7 cellular contexts compared by ENCODE assay signal in genomic region chr9:7234144-7234543, GRCh38.
DNase-seq lines count a peak whose midpoint lies in the region; ATAC-seq, FAIRE-seq and TF ChIP-seq lines count a peak whose summit lies in the region.

No MANE protein-coding gene starts in this region.

- intact Hi-C loops in OCI-LY7 (cut with micrococcal nuclease; ENCODE audit: unreplicated experiment): no loop called here

- no peaks in the 10 kb centered on the region for H3K79me2 ChIP-seq in OCI-LY7 (ENCODE audit: insufficient read depth, low read depth, low read length)

- no TSS peak for BruUV-seq in OCI-LY7 (replicated peaks; lab: Mats Ljungman, UMichigan)

- H4K20me1 ChIP-seq in OCI-LY7 (ENCODE audit: insufficient read depth, low read length): no peaks in the 10 kb centered on the region

- no peak for TF ChIP-seq POLR2A in H54 (IDR thresholded peaks at IDR 0.05; ENCODE audit: low read depth, low read length)

- no peaks in the 10 kb centered on the region for H3K9me3 ChIP-seq in OCI-LY7 (ENCODE audit: low read length)

- H3K36me3 ChIP-seq in OCI-LY7 (ENCODE audit: insufficient read depth, low read length): no peaks in the 10 kb centered on the region

- ATAC-seq in HG03045 (IDR thresholded peaks at IDR 0.05; ENCODE audit: unreplicated experiment) (no peak), GM19324 (IDR thresholded peaks at IDR 0.05; ENCODE audit: low FRiP score, unreplicated experiment) (no peak)

- H2AFZ ChIP-seq in OCI-LY7 (ENCODE audit: low read length): no peak overlapping the region

- H3K27ac ChIP-seq in OCI-LY7 (ENCODE audit: low read depth, low read length, poor library complexity, severe bottlenecking): no peak overlapping the region

- H3K4me3 ChIP-seq in OCI-LY7 (ENCODE audit: low read depth, low read length, poor library complexity, severe bottlenecking) (no peak overlapping the region), epithelial cell of esophagus (ENCODE audit: low read length) (no peak overlapping the region)

- no peaks in the 10 kb centered on the region for H3K4me1 ChIP-seq in OCI-LY7 (ENCODE audit: insufficient read depth, low read length, poor library complexity, severe bottlenecking)

- CTCF ChIA-PET in OCI-LY7 (lab: Charles Lee; ENCODE audit: unreplicated experiment): no interaction called here

- FAIRE-seq in H54 (lab: Jason Lieb, UNC): no peak

- POLR2A ChIA-PET in OCI-LY7 (lab: Charles Lee): interaction anchor here (0.7 kb wide), 2 partner anchors 757 to 1084 kb away, joined by 6 to 7 read pairs; no protein-coding TSS in a partner anchor

- no peak overlapping the region for H3K4me2 ChIP-seq in OCI-LY7 (ENCODE audit: low read length)

- H3K9me2 ChIP-seq in OCI-LY7 (ENCODE audit: insufficient read depth, low read length): no peaks in the 10 kb centered on the region

- DNase-seq in H54 (ENCODE audit: insufficient read length, low spot score) (peak; percentile 22), OCI-LY7 (ENCODE audit: low spot score) (peak; percentile 54), epithelial cell of esophagus (ENCODE audit: low read depth) (peak; percentile 51)
- peak; percentile 14 to 36 for DNase-seq in stimulated activated CD8-positive, alpha-beta memory T cell treated with anti-CD3 and anti-CD28 coated beads, Interleukin-2, amount 100 ng/mL, for 48 hours (ENCODE audit: low read depth in 2 of 2)

- TF ChIP-seq CTCF in GM12872 (IDR thresholded peaks at IDR 0.05; ENCODE audit: insufficient read depth, low read depth, low read length) (peak; percentile 70), OCI-LY7 (conservative IDR thresholded peaks at IDR 0.05; ENCODE audit: low read length) (peak; percentile 84), epithelial cell of esophagus (IDR thresholded peaks at IDR 0.05; ENCODE audit: insufficient read depth, low read depth, low read length, missing control alignments) (peak; percentile 61)
